ENCODE assay signal across 1 cellular context in the genomic region with DNA sequence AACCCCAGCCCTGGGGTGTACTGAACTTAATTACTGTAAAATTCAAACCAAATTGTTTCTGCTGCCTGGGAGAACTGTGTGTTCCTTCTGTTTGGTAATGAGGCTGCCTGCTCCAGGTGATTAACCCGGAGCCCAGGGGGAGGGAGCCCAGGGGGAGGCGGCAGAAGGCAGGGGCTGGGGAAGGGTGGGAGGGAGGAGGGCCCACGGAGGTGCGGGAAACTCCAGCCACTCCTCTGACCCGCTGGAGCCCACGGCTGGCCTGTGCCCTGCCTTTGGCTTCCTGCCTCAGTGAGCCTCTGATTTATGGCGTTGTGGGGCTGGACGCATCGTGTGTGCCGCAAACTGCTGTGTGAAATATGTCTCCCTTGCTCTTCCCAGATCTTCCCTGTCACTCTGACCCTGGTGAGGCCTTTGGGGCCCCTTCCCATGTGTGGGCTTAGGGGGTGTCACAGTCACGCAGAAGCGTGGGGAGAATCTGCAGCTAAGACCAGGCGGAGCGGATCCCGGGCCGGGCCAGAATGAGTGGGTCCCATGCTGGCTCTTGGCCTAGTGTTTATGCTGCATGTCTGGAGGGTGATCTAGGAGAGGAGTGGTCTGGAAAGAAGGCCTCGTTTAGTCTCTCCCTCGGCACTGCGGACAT.
TF ChIP-seq lines count a peak whose summit lies in the region.

No MANE protein-coding gene starts in this region.

TF ChIP-seq in WTC11, 78 proteins besides CTCF, POLR2A, EP300 and RAD21 (continued from another document):
- TF ChIP-seq, protein P1, sequence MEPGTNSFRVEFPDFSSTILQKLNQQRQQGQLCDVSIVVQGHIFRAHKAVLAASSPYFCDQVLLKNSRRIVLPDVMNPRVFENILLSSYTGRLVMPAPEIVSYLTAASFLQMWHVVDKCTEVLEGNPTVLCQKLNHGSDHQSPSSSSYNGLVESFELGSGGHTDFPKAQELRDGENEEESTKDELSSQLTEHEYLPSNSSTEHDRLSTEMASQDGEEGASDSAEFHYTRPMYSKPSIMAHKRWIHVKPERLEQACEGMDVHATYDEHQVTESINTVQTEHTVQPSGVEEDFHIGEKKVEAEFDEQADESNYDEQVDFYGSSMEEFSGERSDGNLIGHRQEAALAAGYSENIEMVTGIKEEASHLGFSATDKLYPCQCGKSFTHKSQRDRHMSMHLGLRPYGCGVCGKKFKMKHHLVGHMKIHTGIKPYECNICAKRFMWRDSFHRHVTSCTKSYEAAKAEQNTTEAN (CRISPR knock-in tag; IDR thresholded peaks at IDR 0.05) = no peak
- TF ChIP-seq, protein P2, sequence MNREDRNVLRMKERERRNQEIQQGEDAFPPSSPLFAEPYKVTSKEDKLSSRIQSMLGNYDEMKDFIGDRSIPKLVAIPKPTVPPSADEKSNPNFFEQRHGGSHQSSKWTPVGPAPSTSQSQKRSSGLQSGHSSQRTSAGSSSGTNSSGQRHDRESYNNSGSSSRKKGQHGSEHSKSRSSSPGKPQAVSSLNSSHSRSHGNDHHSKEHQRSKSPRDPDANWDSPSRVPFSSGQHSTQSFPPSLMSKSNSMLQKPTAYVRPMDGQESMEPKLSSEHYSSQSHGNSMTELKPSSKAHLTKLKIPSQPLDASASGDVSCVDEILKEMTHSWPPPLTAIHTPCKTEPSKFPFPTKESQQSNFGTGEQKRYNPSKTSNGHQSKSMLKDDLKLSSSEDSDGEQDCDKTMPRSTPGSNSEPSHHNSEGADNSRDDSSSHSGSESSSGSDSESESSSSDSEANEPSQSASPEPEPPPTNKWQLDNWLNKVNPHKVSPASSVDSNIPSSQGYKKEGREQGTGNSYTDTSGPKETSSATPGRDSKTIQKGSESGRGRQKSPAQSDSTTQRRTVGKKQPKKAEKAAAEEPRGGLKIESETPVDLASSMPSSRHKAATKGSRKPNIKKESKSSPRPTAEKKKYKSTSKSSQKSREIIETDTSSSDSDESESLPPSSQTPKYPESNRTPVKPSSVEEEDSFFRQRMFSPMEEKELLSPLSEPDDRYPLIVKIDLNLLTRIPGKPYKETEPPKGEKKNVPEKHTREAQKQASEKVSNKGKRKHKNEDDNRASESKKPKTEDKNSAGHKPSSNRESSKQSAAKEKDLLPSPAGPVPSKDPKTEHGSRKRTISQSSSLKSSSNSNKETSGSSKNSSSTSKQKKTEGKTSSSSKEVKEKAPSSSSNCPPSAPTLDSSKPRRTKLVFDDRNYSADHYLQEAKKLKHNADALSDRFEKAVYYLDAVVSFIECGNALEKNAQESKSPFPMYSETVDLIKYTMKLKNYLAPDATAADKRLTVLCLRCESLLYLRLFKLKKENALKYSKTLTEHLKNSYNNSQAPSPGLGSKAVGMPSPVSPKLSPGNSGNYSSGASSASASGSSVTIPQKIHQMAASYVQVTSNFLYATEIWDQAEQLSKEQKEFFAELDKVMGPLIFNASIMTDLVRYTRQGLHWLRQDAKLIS (CRISPR knock-in tag; IDR thresholded peaks at IDR 0.05; ENCODE audit: borderline replicate concordance) = no peak
- TF ChIP-seq ZNF263 (CRISPR knock-in tag; IDR thresholded peaks at IDR 0.05; ENCODE audit: low read depth) = no peak
- TF ChIP-seq, protein P3, sequence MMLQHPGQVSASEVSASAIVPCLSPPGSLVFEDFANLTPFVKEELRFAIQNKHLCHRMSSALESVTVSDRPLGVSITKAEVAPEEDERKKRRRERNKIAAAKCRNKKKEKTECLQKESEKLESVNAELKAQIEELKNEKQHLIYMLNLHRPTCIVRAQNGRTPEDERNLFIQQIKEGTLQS (CRISPR knock-in tag; conservative IDR thresholded peaks at IDR 0.05) = no peak
